In genomic region chr3:187841552-187841951, GRCh38 we compare ENCODE assay signal across 16 cellular contexts.
DNase-seq lines count a peak whose midpoint lies in the region; ATAC-seq and TF ChIP-seq lines count a peak whose summit lies in the region.
"Had no signal": no experiment of that assay in that cellular context is flagged by ENCODE, and none has a peak within 500 bp of the region (broad histone marks: within the 10 kb centered on the region; RNA-seq: fewer than 3 reads in every experiment).

No MANE protein-coding gene starts in this region.

- peaks cover 7% of the 10 kb centered on the region for H3K4me1 ChIP-seq in mammary epithelial cell (ENCODE audit: insufficient read depth, low read length)
- H3K4me1 ChIP-seq: body of pancreas, parathyroid adenoma had no signal

- H3K4me1 Mint-ChIP-seq in activated T-cell treated with anti-CD3 and anti-CD28 coated beads, Interleukin-2, amount 50 U/mL, for 72 hours (ENCODE audit: low read depth), result peaks cover 10% of the 10 kb centered on the region

- no peaks in the 10 kb centered on the region for H3K9me3 ChIP-seq in mammary epithelial cell (replicated peaks; ENCODE audit: insufficient read depth, low read length)
- H3K9me3 ChIP-seq: body of pancreas, SJCRH30 had no signal

- no peak overlapping the region for H3K4me3 ChIP-seq in mammary epithelial cell (replicated peaks in 1 of 3; ENCODE audit: insufficient read depth in 1 of 3, low read depth in 2 of 3, low read length in 3 of 3)
- H3K4me3 ChIP-seq: body of pancreas, lung, SJCRH30 had no signal

- H3K27ac Mint-ChIP-seq in activated T-cell treated with anti-CD3 and anti-CD28 coated beads, Interleukin-2, amount 50 U/mL, for 72 hours, result no peak overlapping the region
- H3K27ac Mint-ChIP-seq: endodermal cell, H9 had no signal

- H3K27ac ChIP-seq in mammary epithelial cell (ENCODE audit: insufficient read depth, low read depth, low read length), result no peak overlapping the region
- H3K27ac ChIP-seq: body of pancreas, parathyroid adenoma, SJCRH30 had no signal

- peaks cover 2% of the 10 kb centered on the region for H3K27me3 ChIP-seq in mammary epithelial cell (ENCODE audit: insufficient read depth, low read length)
- H3K27me3 ChIP-seq: body of pancreas, SJCRH30 had no signal

- H4K20me1 ChIP-seq in mammary epithelial cell (ENCODE audit: insufficient read depth, low read length), result no peaks in the 10 kb centered on the region

- CTCF ChIA-PET in mammary epithelial cell (lab: Charles Lee; ENCODE audit: low non-redundant PET), result no interaction called here

- in situ Hi-C loops in mammary epithelial cell (cut with MboI; ENCODE audit: low sequenced_read_pairs in 2 of 2), result no loop called here

- no TSS peak for BruUV-seq in mammary epithelial cell (replicated peaks; lab: Mats Ljungman, UMichigan)

- peak; percentile 28 to 55 for DNase-seq in activated T-cell treated with anti-CD3 and anti-CD28 coated beads, Interleukin-2, amount 50 U/mL, for 72 hours
- no peak for DNase-seq in activated T-cell treated with anti-CD3 and anti-CD28 coated beads, Interleukin-2, amount 50 U/mL, for 48 hours
- DNase-seq in LHCN-M2 (ENCODE audit: low read depth) (peak; percentile 72), mammary epithelial cell (peak; percentile 69), renal cortical epithelial cell (ENCODE audit: low read depth) (peak; percentile 65), NCI-H2196 treated with DMSO at 0.1 percent for 48 hours (lab: John Stamatoyannopoulos, UW; ENCODE audit: unreplicated experiment) (no peak)
- DNase-seq: body of pancreas, DMS79, endodermal cell, H9, NCI-H1930, SJCRH30 had no signal

- H3K36me3 Mint-ChIP-seq in activated T-cell treated with anti-CD3 and anti-CD28 coated beads, Interleukin-2, amount 50 U/mL, for 72 hours (ENCODE audit: insufficient read depth in 2 of 2), result no peaks in the 10 kb centered on the region

- H3K79me2 ChIP-seq in mammary epithelial cell (ENCODE audit: insufficient read depth, low read length), result no peaks in the 10 kb centered on the region
- H3K79me2 ChIP-seq: parathyroid adenoma had no signal

- no peaks in the 10 kb centered on the region for H3K36me3 ChIP-seq in mammary epithelial cell (ENCODE audit: insufficient read depth, low read length)
- H3K36me3 ChIP-seq: SJCRH30 had no signal

- no peak overlapping the region for H3K4me3 Mint-ChIP-seq in activated T-cell treated with anti-CD3 and anti-CD28 coated beads, Interleukin-2, amount 50 U/mL, for 72 hours
- H3K4me3 Mint-ChIP-seq: endodermal cell, H9 had no signal

- ATAC-seq in activated T-cell treated with anti-CD3 and anti-CD28 coated beads, Interleukin-2, amount 50 U/mL, for 72 hours (replicated peaks in 1 of 2), result peak; percentile 90 to 95
- ATAC-seq in HG03342 (IDR thresholded peaks at IDR 0.05; ENCODE audit: unreplicated experiment) (no peak), HG02623 (IDR thresholded peaks at IDR 0.05; ENCODE audit: unreplicated experiment) (no peak)
- ATAC-seq: body of pancreas had no signal

- TF ChIP-seq CTCF in mammary epithelial cell (conservative IDR thresholded peaks at IDR 0.05 in 1 of 2, IDR thresholded peaks at IDR 0.05 in 1 of 2; ENCODE audit: extremely low read depth in 1 of 2, insufficient read depth in 1 of 2, low read depth in 1 of 2, low read length in 2 of 2), result no peak

- no peak overlapping the region for H2AFZ ChIP-seq in mammary epithelial cell (ENCODE audit: low read depth, low read length)
- H2AFZ ChIP-seq: parathyroid adenoma had no signal

- H3K27me3 Mint-ChIP-seq in activated T-cell treated with anti-CD3 and anti-CD28 coated beads, Interleukin-2, amount 50 U/mL, for 72 hours (ENCODE audit: low read depth), result peaks cover 8% of the 10 kb centered on the region

- no peak overlapping the region for H3K9ac ChIP-seq in mammary epithelial cell (ENCODE audit: insufficient read depth, low read length)
- H3K9ac ChIP-seq: parathyroid adenoma had no signal

- 49% methylated on average over 4 of the region's 4 CpGs for WGBS in mammary epithelial cell (ENCODE audit: low coverage, missing lambda C conversion rate)

- H3K9me3 Mint-ChIP-seq in activated T-cell treated with anti-CD3 and anti-CD28 coated beads, Interleukin-2, amount 50 U/mL, for 72 hours, result no peaks in the 10 kb centered on the region
- H3K9me3 Mint-ChIP-seq: endodermal cell, H9 had no signal

- no peak overlapping the region for H3K4me2 ChIP-seq in mammary epithelial cell (ENCODE audit: insufficient read depth, low read depth, low read length)

- intact Hi-C loops in mammary epithelial cell (cut with micrococcal nuclease), result no loop called here

- dilution Hi-C loops in mammary epithelial cell (cut with HindIII; ENCODE audit: low sequenced_read_pairs), result no loop called here

Comparison
In these comparisons a context has a peak if more than half of its experiments do, and no peak if none do; other contexts are left out.
1. DNase-seq: peak in activated T-cell treated with anti-CD3 and anti-CD28 coated beads, Interleukin-2, amount 50 U/mL, for 72 hours (2 of 2), LHCN-M2 (single experiment), mammary epithelial cell (single experiment) and renal cortical epithelial cell (single experiment); none in activated T-cell treated with anti-CD3 and anti-CD28 coated beads, Interleukin-2, amount 50 U/mL, for 48 hours (0 of 2) and NCI-H2196 treated with DMSO at 0.1 percent for 48 hours (single experiment).
2. ATAC-seq: peak in activated T-cell treated with anti-CD3 and anti-CD28 coated beads, Interleukin-2, amount 50 U/mL, for 72 hours (2 of 2); none in HG03342 (single experiment) and HG02623 (single experiment).